Comparison of ENCODE assay signal across 26 cellular contexts in genomic region chr17:57226793-57227192, GRCh38. TPM values are rescaled to one million over a fixed set of nuclear protein-coding genes. Genes with fewer than 3 reads are reported as not detected.
A peak's percentile ranks its signal among the peaks of the same experiment; 100 is the strongest.
DNase-seq lines count a peak whose midpoint lies in the region; ATAC-seq, FAIRE-seq and TF ChIP-seq lines count a peak whose summit lies in the region.
"Had no signal": no experiment of that assay in that cellular context is flagged by ENCODE, and none has a peak within 500 bp of the region (broad histone marks: within the 10 kb centered on the region; RNA-seq: fewer than 3 reads in every experiment).

No MANE protein-coding gene starts in this region.

- H3K36me3 ChIP-seq in K562 (ENCODE audit: control insufficient read depth, insufficient read depth, low read length): no peaks in the 10 kb centered on the region
- H3K36me3 ChIP-seq in mesodermal cell (ENCODE audit: control insufficient read depth, insufficient read depth, low read length): no peaks in the 10 kb centered on the region
- H3K36me3 ChIP-seq in breast epithelium: no peaks in the 10 kb centered on the region
- no peaks in the 10 kb centered on the region for H3K36me3 ChIP-seq in OCI-LY7 (ENCODE audit: insufficient read depth, low read length)
- H3K36me3 ChIP-seq: SJSA1 had no signal

- in situ Hi-C loops in KBM-7 (cut with MboI; ENCODE audit: low pct_unique_long_range_greater_than_20kb, low sequenced_read_pairs) (loop anchor here (25.0 kb wide), 1 partner anchor 89 kb away; no protein-coding TSS in a partner anchor), K562 (cut with MboI) (no loop called here)

- no peaks in the 10 kb centered on the region for H3K9me2 ChIP-seq in OCI-LY7 (ENCODE audit: insufficient read depth, low read length)

- no peak overlapping the region for H3K4me2 ChIP-seq in K562 (ENCODE audit: insufficient read depth, low read length)
- no peak overlapping the region for H3K4me2 ChIP-seq in OCI-LY7 (ENCODE audit: low read length)

- POLR2A ChIA-PET in K562 (lab: Yijun Ruan, JAX) (interaction anchor here (0.6 to 1.0 kb wide), 3 partner anchors 9 to 470 kb away, joined by 3 to 5 read pairs (median 3); no protein-coding TSS in a partner anchor), OCI-LY7 (lab: Charles Lee) (no interaction called here)

- no peak for FAIRE-seq in K562 (lab: Jason Lieb, UNC)
- FAIRE-seq: GM18507 had no signal

- no peaks in the 10 kb centered on the region for H3K9me1 ChIP-seq in K562 (ENCODE audit: control insufficient read depth, insufficient read depth, low read length)

- WGBS in K562 (ENCODE audit: insufficient coverage, low coverage, missing lambda C conversion rate): 0% methylated on average over 1 of the region's 1 CpG
- WGBS in mesodermal cell (ENCODE audit: insufficient coverage in 2 of 2), 2 experiments: 83% methylated on average over 1 of the region's 1 CpG; no CpG with 5 or more reads in 1 of the 2 experiments

- intact Hi-C loops in K562 (cut with micrococcal nuclease): no loop called here
- intact Hi-C loops in breast epithelium (cut with DNase I; ENCODE audit: low total_unique reads): no loop called here
- intact Hi-C loops in OCI-LY7 (cut with micrococcal nuclease; ENCODE audit: unreplicated experiment): no loop called here

- no peak overlapping the region for H3K4me3 ChIP-seq in K562
- H3K4me3 ChIP-seq in mesodermal cell (ENCODE audit: extremely low read depth, insufficient read depth, low read length, poor library complexity, severe bottlenecking): no peak overlapping the region
- no peak overlapping the region for H3K4me3 ChIP-seq in breast epithelium
- H3K4me3 ChIP-seq in coronary artery: no peak overlapping the region
- H3K4me3 ChIP-seq in OCI-LY7 (ENCODE audit: low read depth, low read length, poor library complexity, severe bottlenecking): no peak overlapping the region
- H3K4me3 ChIP-seq: SJSA1 had no signal

- CTCF ChIA-PET in K562 (lab: Yijun Ruan, JAX; ENCODE audit: low intra/inter-chr PET ratio) (interaction anchor here (0.6 kb wide), 1 partner anchor 16 kb away, joined by 4 read pairs; no protein-coding TSS in a partner anchor), OCI-LY7 (lab: Charles Lee; ENCODE audit: unreplicated experiment) (no interaction called here)

- TF ChIP-seq CTCF in K562 (IDR thresholded peaks at IDR 0.05 in 2 of 3, conservative IDR thresholded peaks at IDR 0.05 in 1 of 3; ENCODE audit: insufficient read depth in 2 of 3, low read depth in 1 of 3, low read length in 3 of 3) (no peak), breast epithelium (IDR thresholded peaks at IDR 0.05) (no peak), coronary artery (IDR thresholded peaks at IDR 0.05) (no peak), OCI-LY7 (conservative IDR thresholded peaks at IDR 0.05; ENCODE audit: low read length) (no peak)

- no TSS peak for BruUV-seq in K562 (replicated peaks; lab: Mats Ljungman, UMichigan)
- no TSS peak for BruUV-seq in OCI-LY7 (replicated peaks; lab: Mats Ljungman, UMichigan)

- no peaks in the 10 kb centered on the region for H3K4me1 ChIP-seq in K562 (replicated peaks in 1 of 2; ENCODE audit: control insufficient read depth in 2 of 2, insufficient read depth in 2 of 2, low read length in 2 of 2)
- H3K4me1 ChIP-seq in mesodermal cell (ENCODE audit: control insufficient read depth, insufficient read depth, low read length, poor library complexity, severe bottlenecking): no peaks in the 10 kb centered on the region
- no peaks in the 10 kb centered on the region for H3K4me1 ChIP-seq in breast epithelium
- H3K4me1 ChIP-seq in OCI-LY7 (ENCODE audit: insufficient read depth, low read length, poor library complexity, severe bottlenecking): no peaks in the 10 kb centered on the region

- H3K27ac ChIP-seq in K562 (ENCODE audit: extremely low read depth, low read depth, low read length) (no peak overlapping the region), mesodermal cell (ENCODE audit: low read depth, low read length, severe bottlenecking) (peak overlapping the region; percentile 50), breast epithelium (no peak overlapping the region), coronary artery (no peak overlapping the region), OCI-LY7 (ENCODE audit: low read depth, low read length, poor library complexity, severe bottlenecking) (no peak overlapping the region)
- H3K27ac ChIP-seq: SJSA1 had no signal

- DNase-seq in KBM-7 (peak; percentile 11), K562 (ENCODE audit: extremely low read depth in 1 of 4, low spot score in 3 of 4) (no peak), breast epithelium (ENCODE audit: low spot score in 2 of 2) (no peak), coronary artery (ENCODE audit: low spot score) (no peak), NCI-H446 (lab: John Stamatoyannopoulos, UW) (no peak), OCI-LY7 (ENCODE audit: low spot score) (no peak)
- DNase-seq: ACHN; C1 segment of cervical spinal cord; Calu3; CD8-positive, alpha-beta T cell; DMS153; GDM1; GOT3; IMR-90; Karpas-422; NCI-H1417; NCI-H1694 treated with DMSO at 0.1 percent for 48 hours; NCI-H2081 treated with DMSO at 0.1 percent for 48 hours; NCI-H2171 treated with DMSO at 0.1 percent for 48 hours; NCI-H446 treated with DMSO at 0.1 percent for 48 hours; NCI-H526 treated with DMSO at 0.1 percent for 48 hours had no signal

- no peak for TF ChIP-seq RAD21 in K562 (CRISPR knock-in tag; conservative IDR thresholded peaks at IDR 0.05 in 1 of 2, IDR thresholded peaks at IDR 0.05 in 1 of 2)

- no peaks in the 10 kb centered on the region for H3K9me3 ChIP-seq in K562 (replicated peaks; ENCODE audit: control insufficient read depth, insufficient read depth, low read depth, low read length)
- H3K9me3 ChIP-seq in mesodermal cell (ENCODE audit: control insufficient read depth, low read length): peaks cover 5% of the 10 kb centered on the region
- H3K9me3 ChIP-seq in breast epithelium: peaks cover 0 to 2% of the 10 kb centered on the region in 2 donors
- H3K9me3 ChIP-seq in OCI-LY7 (ENCODE audit: low read length): peaks cover 5% of the 10 kb centered on the region; the same call in 1 of the 2 replicates
- H3K9me3 ChIP-seq: SJSA1 had no signal

- no peaks in the 10 kb centered on the region for H4K20me1 ChIP-seq in K562 (replicated peaks; ENCODE audit: control insufficient read depth, insufficient read depth, low read length)
- H4K20me1 ChIP-seq in OCI-LY7 (ENCODE audit: insufficient read depth, low read length): no peaks in the 10 kb centered on the region

- H3K27me3 ChIP-seq in K562 (ENCODE audit: control insufficient read depth in 2 of 2, insufficient read depth in 2 of 2, low read length in 2 of 2): peaks cover 0 to under 1% of the 10 kb centered on the region in 2 experiments; a peak in 1 of 5 replicates
- no peaks in the 10 kb centered on the region for H3K27me3 ChIP-seq in breast epithelium
- H3K27me3 ChIP-seq: SJSA1 had no signal

- H3K79me2 ChIP-seq in K562 (ENCODE audit: control insufficient read depth, insufficient read depth, low read length): no peaks in the 10 kb centered on the region
- H3K79me2 ChIP-seq in OCI-LY7 (ENCODE audit: insufficient read depth, low read depth, low read length): no peaks in the 10 kb centered on the region

- TF ChIP-seq POLR2A in K562 (conservative IDR thresholded peaks at IDR 0.05) (no peak), breast epithelium (IDR thresholded peaks at IDR 0.05) (no peak)

- H2AFZ ChIP-seq in K562 (ENCODE audit: low read depth, low read length): no peak overlapping the region
- H2AFZ ChIP-seq in OCI-LY7 (ENCODE audit: low read length): no peak overlapping the region

- H3K9ac ChIP-seq in K562 (ENCODE audit: insufficient read depth in 1 of 2, low read depth in 2 of 2, low read length in 2 of 2): no peak overlapping the region

- no peak for TF ChIP-seq EP300 in K562 (IDR thresholded peaks at IDR 0.05; ENCODE audit: low read length)

- no peak for ATAC-seq in K562
- ATAC-seq: CD8-positive, alpha-beta T cell; HCT116; Right ventricle myocardium inferior had no signal

TF ChIP-seq in K562, 482 proteins besides CTCF, POLR2A, EP300 and RAD21:
- TF ChIP-seq CBFA2T3 (IDR thresholded peaks at IDR 0.05): peak; percentile 33; the same call in 1 of the 2 replicates
- no peak for TF ChIP-seq L3MBTL2 (IDR thresholded peaks at IDR 0.05)
- no peak for TF ChIP-seq BCOR (IDR thresholded peaks at IDR 0.05)

RNA-seq across cellular contexts. Expression of gene MSI2, which starts 29.5 kb away (rescaled TPM):
- 290 and 357 TPM in 2 replicates for total RNA-seq in K562 (2011; cell fraction: chromatin; rRNA removed; ENCODE audit: low replicate concordance)
- 109 and 121 TPM in 2 replicates for total RNA-seq in K562 (2011; cell fraction: nucleolus; rRNA removed)
- 200 and 269 TPM in 2 replicates for total RNA-seq in K562 (2011; cell fraction: nucleoplasm; rRNA removed)
- total RNA-seq in K562 (2014; rRNA removed) (29.7 and 51.4 TPM in 2 replicates), K562 (2014; rRNA removed; fragmentation: Illumina TruSeq; extraction: Trizol) (42.4 and 50.3 TPM in 2 replicates), K562 (2015; rRNA removed; fragmentation: Illumina TruSeq; extraction: Trizol) (45.2 and 50.9 TPM in 2 replicates), K562 (2021) (60.4 and 61.8 TPM in 2 replicates), breast epithelium (10 to 100 TPM; 13.4 to 89.1 (median 71.1) TPM), OCI-LY7 (2022) (164 and 193 TPM in 2 replicates)
- polyA plus RNA-seq in K562 (2011; rRNA removed) (36.8 and 48.9 TPM in 2 replicates), K562 (2014; fragmentation: Illumina TruSeq; extraction: Trizol) (56.3 and 66.6 TPM in 2 replicates), K562 (2014; fragmentation: Nextera tagmentation; extraction: Ambion mirVana) (1 to 10 TPM; 4.6 to 5.3 TPM), K562 (2014; rRNA removed) (30.5 and 35.5 TPM in 2 replicates)
- 25.6 and 43.5 TPM in 2 replicates for polyA plus RNA-seq in K562 (2011; cell fraction: cytosol; rRNA removed)
- polyA plus RNA-seq in K562 (2011; cell fraction: nucleus; rRNA removed): 61.4 and 77.7 TPM in 2 replicates
- polyA plus RNA-seq in K562 (2012): 37.7 and 43.6 TPM in 2 replicates
- polyA minus RNA-seq in K562 (2011; rRNA and poly(A)+ RNA removed): 72.6 and 78.9 TPM in 2 replicates
- polyA minus RNA-seq in K562 (2011; cell fraction: cytosol; rRNA and poly(A)+ RNA removed): 32.4 and 39.6 TPM in 2 replicates
- 38.9 and 58.1 TPM in 2 replicates for polyA minus RNA-seq in K562 (2011; cell fraction: nucleus; rRNA and poly(A)+ RNA removed)
- polyA plus RNA-seq in mesodermal cell (2013, experiment 1 of 2): 58.1 TPM
- 55.9 TPM for polyA plus RNA-seq in mesodermal cell (2013, experiment 2 of 2)
- total RNA-seq in OCI-LY7 (2014; rRNA removed; shearing (Covaris generic)): 131 and 226 TPM in 2 replicates
